30 cellular contexts compared by ENCODE assay signal in genomic region chr15:97981758-97982157, GRCh38. TPM values are rescaled to one million over a fixed set of nuclear protein-coding genes. Genes with fewer than 3 reads are reported as not detected.
"Had no signal": no experiment of that assay in that cellular context is flagged by ENCODE, and none has a peak within 500 bp of the region (broad histone marks: within the 10 kb centered on the region; RNA-seq: fewer than 3 reads in every experiment).

No MANE protein-coding gene starts in this region.

- H3K4me1 ChIP-seq: ascending aorta had no signal

- H3K36me3 ChIP-seq: ascending aorta, cardiac muscle cell had no signal

- H3K27me3 ChIP-seq: ascending aorta, cardiac muscle cell had no signal

- H3K27ac ChIP-seq: ascending aorta, cardiac muscle cell, KMS-11, PC-9, RWPE1, VCaP had no signal

- H3K27me3 Mint-ChIP-seq: activated CD8-positive, alpha-beta T cell treated with anti-CD3 and anti-CD28 coated beads for 36 hours; activated naive CD4-positive, alpha-beta T cell treated with anti-CD3 and anti-CD28 coated beads, Interleukin-2, amount 50 U/mL, for 24 hours; activated naive CD8-positive, alpha-beta T cell treated with anti-CD3 and anti-CD28 coated beads, Interleukin-2, amount 10 ng/mL, durations not matched to agents 7 days and 5 days; activated T-cell treated with anti-CD3 and anti-CD28 coated beads, Interleukin-2, amount 50 U/mL, for 24 hours had no signal

- H3K4me3 ChIP-seq: ascending aorta, cardiac muscle cell, PC-9 had no signal

- H3K36me3 Mint-ChIP-seq: activated naive CD4-positive, alpha-beta T cell treated with anti-CD3 and anti-CD28 coated beads, Interleukin-2, amount 50 U/mL, for 24 hours; activated naive CD8-positive, alpha-beta T cell treated with anti-CD3 and anti-CD28 coated beads, Interleukin-2, amount 10 ng/mL, durations not matched to agents 7 days and 5 days had no signal

- H3K9me3 Mint-ChIP-seq: activated naive CD4-positive, alpha-beta T cell treated with anti-CD3 and anti-CD28 coated beads, Interleukin-2, amount 50 U/mL, for 24 hours had no signal

- H3K4me3 Mint-ChIP-seq: activated B cell treated with CpG ODN at 0.5 μM for 24 hours; activated CD8-positive, alpha-beta T cell treated with anti-CD3 and anti-CD28 coated beads for 36 hours; activated naive CD4-positive, alpha-beta T cell treated with anti-CD3 and anti-CD28 coated beads, Interleukin-2, amount 50 U/mL, for 24 hours; activated naive CD8-positive, alpha-beta T cell treated with anti-CD3 and anti-CD28 coated beads, Interleukin-2, amount 10 ng/mL, durations not matched to agents 7 days and 5 days; activated T-cell treated with anti-CD3 and anti-CD28 coated beads, Interleukin-2, amount 50 U/mL, for 24 hours had no signal

- H3K4me1 Mint-ChIP-seq: activated B cell treated with CpG ODN at 0.5 μM for 24 hours; activated naive CD8-positive, alpha-beta T cell treated with anti-CD3 and anti-CD28 coated beads, Interleukin-2, amount 10 ng/mL, durations not matched to agents 7 days and 5 days had no signal

- DNase-seq: activated B cell treated with CpG ODN at 0.5 μM for 24 hours; activated CD4-positive, alpha-beta T cell treated with anti-CD3 and anti-CD28 coated beads for 4 hours; activated CD4-positive, CD25-positive, alpha-beta regulatory T cell treated with anti-CD3 and anti-CD28 coated beads, Interleukin-2, amount 50 U/mL, for 72 hours; activated CD8-positive, alpha-beta T cell treated with anti-CD3 and anti-CD28 coated beads for 36 hours; activated gamma-delta T cell; activated naive CD4-positive, alpha-beta T cell treated with Interleukin-2 at 50 U/mL for 16 hours; activated naive CD8-positive, alpha-beta T cell treated with anti-CD3 and anti-CD28 coated beads, Interleukin-2, amount 10 ng/mL, durations not matched to agents 7 days and 5 days; activated T-cell treated with anti-CD3 and anti-CD28 coated beads, Interleukin-2, amount 50 U/mL, for 24 hours; amygdala; MM.1S; MV-4-11; NCI-H1092; NCI-H1694 treated with DMSO at 0.1 percent for 48 hours; NCI-H2029; NCI-H345; NCI-H524 treated with DMSO at 0.1 percent for 48 hours; PC-9; Right ventricle myocardium superior; SW 1271; T-helper 1 cell; T-helper 2 cell; T-helper 9 cell had no signal

- ATAC-seq: activated CD8-positive, alpha-beta T cell treated with anti-CD3 and anti-CD28 coated beads for 36 hours had no signal

- H3K27ac Mint-ChIP-seq: activated B cell treated with CpG ODN at 0.5 μM for 24 hours; activated CD8-positive, alpha-beta T cell treated with anti-CD3 and anti-CD28 coated beads for 36 hours; activated naive CD4-positive, alpha-beta T cell treated with anti-CD3 and anti-CD28 coated beads, Interleukin-2, amount 50 U/mL, for 24 hours; activated naive CD8-positive, alpha-beta T cell treated with anti-CD3 and anti-CD28 coated beads, Interleukin-2, amount 10 ng/mL, durations not matched to agents 7 days and 5 days; activated T-cell treated with anti-CD3 and anti-CD28 coated beads, Interleukin-2, amount 50 U/mL, for 24 hours; activated T-helper 2 cell treated with anti-CD3 and anti-CD28 coated beads, Interferon-gamma antibody, Interleukin-2, Interleukin-4, amounts not matched to agents 10 μg/mL and 5 μg/mL and 100 μg/mL, durations not matched to agents 14 hours and 24 hours and 36 hours had no signal

- H3K9me3 ChIP-seq: ascending aorta had no signal

RNA-seq across cellular contexts. Expression of gene ARRDC4, which starts 21.3 kb away (rescaled TPM):
- total RNA-seq: OCI-LY7 had no signal
